In the genomic region with DNA sequence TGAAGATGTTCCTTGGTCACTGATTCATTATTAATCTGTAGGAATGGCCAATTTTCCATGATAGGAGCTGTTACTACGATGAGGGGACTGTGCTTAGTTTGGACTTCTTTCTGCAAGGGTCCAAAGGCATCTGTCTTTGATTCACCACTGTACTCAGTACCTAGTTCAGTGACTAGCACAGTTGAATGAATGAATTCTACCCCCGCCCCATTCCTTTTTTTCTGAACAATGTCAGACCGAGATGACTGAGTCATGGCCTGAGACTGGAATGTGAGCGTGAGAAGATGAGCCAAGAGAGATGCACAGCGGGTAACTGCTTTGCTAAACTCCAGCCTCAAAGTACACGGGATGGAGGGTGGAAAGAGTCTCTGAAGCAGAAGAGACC, we compare ENCODE assay signal across 8 cellular contexts. TPM values are rescaled to one million over a fixed set of nuclear protein-coding genes. Genes with fewer than 3 reads are reported as not detected.
DNase-seq lines count a peak whose midpoint lies in the region; ATAC-seq and TF ChIP-seq lines count a peak whose summit lies in the region.

No MANE protein-coding gene starts in this region.

- H4K20me1 ChIP-seq in GM23248 (ENCODE audit: insufficient read depth) (peaks cover 16% of the 10 kb centered on the region; the same call in 1 of the 2 replicates), OCI-LY3 (ENCODE audit: insufficient read depth, low read length) (peaks cover 36% of the 10 kb centered on the region)

- H3K4me3 Mint-ChIP-seq in chondrocyte (ENCODE audit: unreplicated experiment), result peak overlapping the region; percentile 94

- in situ Hi-C loops in GM23248 (cut with MboI), result no loop called here

- H3K27ac ChIP-seq in GM23248, result peak overlapping the region; percentile 81
- no peak overlapping the region for H3K27ac ChIP-seq in OCI-LY3 (ENCODE audit: low read length)
- no peak overlapping the region for H3K27ac ChIP-seq in parathyroid adenoma

- H3K27me3 ChIP-seq in GM23248 (replicated peaks; ENCODE audit: insufficient read depth) (no peaks in the 10 kb centered on the region), OCI-LY3 (ENCODE audit: low read depth, low read length) (0 out of 2 replicates have a peak, but pooled peaks cover 5% of the 10 kb centered on the region), parathyroid adenoma (ENCODE audit: control insufficient read depth, insufficient read depth, low read length) (no peaks in the 10 kb centered on the region)

- H3K9ac ChIP-seq in GM23248 (no peak overlapping the region), OCI-LY3 (ENCODE audit: low read length) (no peak overlapping the region), parathyroid adenoma (no peak overlapping the region)

- peak; percentile 70 for DNase-seq in GM23248
- DNase-seq in chondrocyte (ENCODE audit: low spot score), result no peak
- DNase-seq in cerebellum (ENCODE audit: low spot score), result no peak
- DNase-seq in NCI-H446 treated with DMSO at 0.1 percent for 48 hours (lab: John Stamatoyannopoulos, UW), result no peak
- no peak for DNase-seq in NCI-H345 treated with DMSO at 0.1 percent for 48 hours (lab: John Stamatoyannopoulos, UW; ENCODE audit: unreplicated experiment)

- H3K4me3 ChIP-seq in GM23248 (peak overlapping the region; percentile 94), OCI-LY3 (ENCODE audit: low read length) (peak overlapping the region; percentile 80), parathyroid adenoma (ENCODE audit: low read depth, low read length) (peak overlapping the region; percentile 74)

- H3K4me1 Mint-ChIP-seq in chondrocyte (ENCODE audit: low read depth), result peaks cover 43% of the 10 kb centered on the region

- H2AFZ ChIP-seq in GM23248 (peak overlapping the region; percentile 72), OCI-LY3 (ENCODE audit: low read depth, low read length) (peak overlapping the region; percentile 98), parathyroid adenoma (peak overlapping the region; percentile 89)

- H3K4me2 ChIP-seq in GM23248 (ENCODE audit: unreplicated experiment), result no peak overlapping the region
- peak overlapping the region; percentile 37 for H3K4me2 ChIP-seq in OCI-LY3 (ENCODE audit: low read length)
- no peak overlapping the region for H3K4me2 ChIP-seq in parathyroid adenoma (ENCODE audit: low read length)

- H3K27me3 Mint-ChIP-seq in chondrocyte (ENCODE audit: low read depth), result no peaks in the 10 kb centered on the region

- H3K79me2 ChIP-seq in GM23248 (ENCODE audit: insufficient read depth) (peaks cover 46% of the 10 kb centered on the region), OCI-LY3 (ENCODE audit: low read length) (peaks cover 51% of the 10 kb centered on the region), parathyroid adenoma (peaks cover 5% of the 10 kb centered on the region)

- no peaks in the 10 kb centered on the region for H3K9me2 ChIP-seq in GM23248 (ENCODE audit: insufficient read depth)

- no peak for ATAC-seq in GM18517 (IDR thresholded peaks at IDR 0.05; ENCODE audit: unreplicated experiment)

- TF ChIP-seq CTCF in OCI-LY3 (IDR thresholded peaks at IDR 0.05; ENCODE audit: low read depth, low read length) (no peak), chondrocyte (IDR thresholded peaks at IDR 0.05) (no peak), parathyroid adenoma (IDR thresholded peaks at IDR 0.05) (no peak)

- H3K9me3 ChIP-seq in GM23248 (ENCODE audit: low read depth) (no peaks in the 10 kb centered on the region), OCI-LY3 (ENCODE audit: insufficient read depth, low read length) (no peaks in the 10 kb centered on the region), parathyroid adenoma (ENCODE audit: control insufficient read depth, low read length) (no peaks in the 10 kb centered on the region)

- H3K36me3 ChIP-seq in GM23248 (ENCODE audit: low read depth), result peaks cover 12% of the 10 kb centered on the region; the same call in 1 of the 2 replicates
- peaks cover 40% of the 10 kb centered on the region for H3K36me3 ChIP-seq in OCI-LY3 (replicated peaks; ENCODE audit: low read depth, low read length)
- no peaks in the 10 kb centered on the region for H3K36me3 ChIP-seq in parathyroid adenoma (ENCODE audit: control insufficient read depth, insufficient read depth, low read length)

- peak overlapping the region; percentile 97 for H3K27ac Mint-ChIP-seq in chondrocyte (ENCODE audit: unreplicated experiment)

- 47 to 56% methylated on average over 6 of the region's 6 CpGs for WGBS in GM23248 (ENCODE audit: low coverage in 1 of 2, low lambda C conversion rate in 2 of 2, missing lambda C conversion rate in 2 of 2), 2 experiments

- H3F3A ChIP-seq in GM23248 (ENCODE audit: insufficient read depth), result peaks cover 13% of the 10 kb centered on the region; the same call in 1 of the 2 replicates

- H3K36me3 Mint-ChIP-seq in chondrocyte (ENCODE audit: low read depth), result peaks cover 20% of the 10 kb centered on the region

- peaks cover 2% of the 10 kb centered on the region for H3K9me3 Mint-ChIP-seq in chondrocyte (ENCODE audit: low read depth)

- H3K4me1 ChIP-seq in GM23248 (ENCODE audit: insufficient read depth) (peaks cover 13% of the 10 kb centered on the region; the same call in 1 of the 2 replicates), OCI-LY3 (ENCODE audit: low read length) (peaks cover 21% of the 10 kb centered on the region), parathyroid adenoma (no peaks in the 10 kb centered on the region)

RNA-seq across cellular contexts. Expression of gene SNHG17, which starts 0.4 kb away (rescaled TPM):
- 5.4 and 15.2 TPM in 2 replicates for total RNA-seq in GM23248 (2014; rRNA removed; shearing (Covaris generic))
- 28.0 and 29.1 TPM in 2 replicates for polyA plus RNA-seq in GM23248 (2016; fragmentation: Nextera tagmentation; extraction: Ambion mirVana)
- total RNA-seq in chondrocyte (20.8 to 24.1 TPM (median 23.6 TPM) in 3 replicates), cerebellum (6.1 TPM)

RNA-seq across cellular contexts. Expression of gene RALGAPB, which starts 37.1 kb away (rescaled TPM):
- total RNA-seq in GM23248 (2014; rRNA removed; shearing (Covaris generic)), result 20.2 and 25.8 TPM in 2 replicates
- 8.1 and 9.8 TPM in 2 replicates for polyA plus RNA-seq in GM23248 (2016; fragmentation: Nextera tagmentation; extraction: Ambion mirVana)
- 29.5 to 35.5 TPM (median 32.6 TPM) in 3 replicates for total RNA-seq in chondrocyte
- total RNA-seq in cerebellum, result 63.0 TPM
